Comparison of ENCODE assay signal across 8 cellular contexts in genomic region chr5:115170128-115170923, GRCh38. TPM values are rescaled to one million over a fixed set of nuclear protein-coding genes. Genes with fewer than 3 reads are reported as not detected.
A peak's percentile ranks its signal among the peaks of the same experiment; 100 is the strongest.
DNase-seq lines count a peak whose midpoint lies in the region; ATAC-seq, FAIRE-seq and TF ChIP-seq lines count a peak whose summit lies in the region.

No MANE protein-coding gene starts in this region.

- peak overlapping the region; percentile 82 for H3K4me3 Mint-ChIP-seq in activated T-helper 1 cell treated with anti-CD3 and anti-CD28 coated beads, Interleukin-12 subunit alpha, Interleukin-12 subunit beta, Interleukin-2, Interleukin-4 antibody, amounts not matched to agents 30 ng/mL and 10 ng/mL and 1 ng/mL, durations not matched to agents 14 hours and 24 hours and 36 hours

- peak overlapping the region; percentile 65 for H3K4me3 ChIP-seq in cardiac muscle cell
- H3K4me3 ChIP-seq in rectal smooth muscle tissue (ENCODE audit: low read length), result peak overlapping the region; percentile 86

- ATAC-seq in GM21423 (IDR thresholded peaks at IDR 0.05; ENCODE audit: unreplicated experiment) (peak; percentile 43), HG03565 (IDR thresholded peaks at IDR 0.05; ENCODE audit: unreplicated experiment) (peak; percentile 25)

- intact Hi-C loops in activated T-helper 1 cell treated with anti-CD3 and anti-CD28 coated beads, Interleukin-12 subunit alpha, Interleukin-12 subunit beta, Interleukin-2, Interleukin-4 antibody, amounts not matched to agents 30 ng/mL and 10 ng/mL and 1 ng/mL, durations not matched to agents 14 hours and 24 hours and 36 hours (cut with micrococcal nuclease), result loop anchor here (1.0 to 10.0 kb wide), 6 partner anchors 39 to 914 kb away; partner anchors contain the start of genes CCDC112, COMMD10 and TMED7

- peaks cover 58% of the 10 kb centered on the region for H3K27me3 ChIP-seq in cardiac muscle cell
- H3K27me3 ChIP-seq in rectal smooth muscle tissue (ENCODE audit: control insufficient read depth, insufficient read depth, low read length), result no peaks in the 10 kb centered on the region

- H3K9ac ChIP-seq in ES-I3 (ENCODE audit: low read depth, low read length) (peak overlapping the region; percentile 80), rectal smooth muscle tissue (ENCODE audit: low read length) (peak overlapping the region; percentile 69)

- H3K27me3 Mint-ChIP-seq in activated T-helper 1 cell treated with anti-CD3 and anti-CD28 coated beads, Interleukin-12 subunit alpha, Interleukin-12 subunit beta, Interleukin-2, Interleukin-4 antibody, amounts not matched to agents 30 ng/mL and 10 ng/mL and 1 ng/mL, durations not matched to agents 14 hours and 24 hours and 36 hours (ENCODE audit: insufficient read depth), result peaks cover 67% of the 10 kb centered on the region

- DNase-seq in activated T-helper 1 cell treated with anti-CD3 and anti-CD28 coated beads, Interleukin-12 subunit alpha, Interleukin-12 subunit beta, Interleukin-2, Interleukin-4 antibody, amounts not matched to agents 30 ng/mL and 10 ng/mL and 1 ng/mL, durations not matched to agents 14 hours and 24 hours and 36 hours (ENCODE audit: low spot score), result peak; percentile 14
- DNase-seq in cardiac muscle cell (ENCODE audit: low read depth in 1 of 2, low spot score in 1 of 2), result peak in 1 of 2 donors; percentile 69
- no peak for DNase-seq in frontal cortex (ENCODE audit: low spot score in 2 of 2)
- DNase-seq in HuH-7.5 (ENCODE audit: low spot score), result no peak

- peaks cover 8% of the 10 kb centered on the region for H3K36me3 Mint-ChIP-seq in activated T-helper 1 cell treated with anti-CD3 and anti-CD28 coated beads, Interleukin-12 subunit alpha, Interleukin-12 subunit beta, Interleukin-2, Interleukin-4 antibody, amounts not matched to agents 30 ng/mL and 10 ng/mL and 1 ng/mL, durations not matched to agents 14 hours and 24 hours and 36 hours (ENCODE audit: low read depth)

- FAIRE-seq in frontal cortex (lab: Jason Lieb, UNC), result no peak

- H3K9me3 ChIP-seq in ES-I3 (ENCODE audit: control insufficient read depth, insufficient read depth, low read length), result peaks cover 14% of the 10 kb centered on the region; the same call in 1 of the 2 replicates
- no peaks in the 10 kb centered on the region for H3K9me3 ChIP-seq in cardiac muscle cell (ENCODE audit: low read depth)

- H3K36me3 ChIP-seq in ES-I3 (ENCODE audit: insufficient read depth, low read length) (no peaks in the 10 kb centered on the region), cardiac muscle cell (no peaks in the 10 kb centered on the region), rectal smooth muscle tissue (ENCODE audit: control insufficient read depth, insufficient read depth, low read length) (no peaks in the 10 kb centered on the region)

- TF ChIP-seq CTCF in cardiac muscle cell (IDR thresholded peaks at IDR 0.05; ENCODE audit: low read depth, low read length), result no peak

- no peak overlapping the region for H3K27ac Mint-ChIP-seq in activated T-helper 1 cell treated with anti-CD3 and anti-CD28 coated beads, Interleukin-12 subunit alpha, Interleukin-12 subunit beta, Interleukin-2, Interleukin-4 antibody, amounts not matched to agents 30 ng/mL and 10 ng/mL and 1 ng/mL, durations not matched to agents 14 hours and 24 hours and 36 hours

- H3K4me1 ChIP-seq in ES-I3 (ENCODE audit: insufficient read depth, low read length) (no peaks in the 10 kb centered on the region), cardiac muscle cell (ENCODE audit: low read depth) (no peaks in the 10 kb centered on the region), rectal smooth muscle tissue (ENCODE audit: control insufficient read depth, insufficient read depth, low read length) (no peaks in the 10 kb centered on the region)

- H3K27ac ChIP-seq in cardiac muscle cell, result no peak overlapping the region
- no peak overlapping the region for H3K27ac ChIP-seq in rectal smooth muscle tissue (ENCODE audit: low read depth, low read length)

- peaks cover 6% of the 10 kb centered on the region for H3K4me1 Mint-ChIP-seq in activated T-helper 1 cell treated with anti-CD3 and anti-CD28 coated beads, Interleukin-12 subunit alpha, Interleukin-12 subunit beta, Interleukin-2, Interleukin-4 antibody, amounts not matched to agents 30 ng/mL and 10 ng/mL and 1 ng/mL, durations not matched to agents 14 hours and 24 hours and 36 hours (ENCODE audit: low read depth)

- peaks cover 16% of the 10 kb centered on the region for H3K9me3 Mint-ChIP-seq in activated T-helper 1 cell treated with anti-CD3 and anti-CD28 coated beads, Interleukin-12 subunit alpha, Interleukin-12 subunit beta, Interleukin-2, Interleukin-4 antibody, amounts not matched to agents 30 ng/mL and 10 ng/mL and 1 ng/mL, durations not matched to agents 14 hours and 24 hours and 36 hours

RNA-seq across cellular contexts. Expression of gene TRIM36, which starts 0.6 kb away (rescaled TPM):
- not detected in 2 replicates for total RNA-seq in activated T-helper 1 cell treated with anti-CD3 and anti-CD28 coated beads, Interleukin-12 subunit alpha, Interleukin-12 subunit beta, Interleukin-2, Interleukin-4 antibody, amounts not matched to agents 30 ng/mL and 10 ng/mL and 1 ng/mL, durations not matched to agents 14 hours and 24 hours and 36 hours
- total RNA-seq in cardiac muscle cell (2.6 and 8.0 TPM in 2 replicates), frontal cortex (105 TPM)
- 1.4 and 4.6 TPM in 2 replicates for polyA plus RNA-seq in cardiac muscle cell

Comparison
In these comparisons a context has a peak if more than half of its experiments do, and no peak if none do; other contexts are left out.
1. RNA of gene TRIM36, which starts 0.6 kb away (total RNA-seq): 105 TPM in frontal cortex (single experiment); 2.6 to 8.0 TPM in cardiac muscle cell and not detected in activated T-helper 1 cell treated with anti-CD3 and anti-CD28 coated beads, Interleukin-12 subunit alpha, Interleukin-12 subunit beta, Interleukin-2, Interleukin-4 antibody, amounts not matched to agents 30 ng/mL and 10 ng/mL and 1 ng/mL, durations not matched to agents 14 hours and 24 hours and 36 hours; every median in the first group is over 10 times any median in the second.